In the genomic region with DNA sequence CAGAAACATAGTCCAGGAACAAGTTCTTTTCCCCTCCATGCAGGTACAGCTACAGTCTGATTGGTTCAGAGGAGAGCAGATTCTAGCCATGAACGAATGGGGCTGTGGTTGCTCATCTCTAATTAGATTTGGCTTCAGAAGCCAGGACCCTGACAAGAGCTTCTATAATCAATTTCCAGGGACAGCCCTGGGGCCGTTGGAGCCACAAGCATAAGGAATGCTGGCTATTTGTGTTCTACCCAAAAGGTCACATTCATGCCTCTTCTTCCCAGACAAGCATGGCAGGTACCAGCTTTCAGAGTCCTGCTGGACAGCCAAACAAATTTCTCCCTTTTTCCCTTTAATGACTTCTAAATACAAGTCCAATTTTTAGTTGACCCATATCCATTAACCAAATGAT, we compare ENCODE assay signal across 28 cellular contexts.
"Had no signal": no experiment of that assay in that cellular context is flagged by ENCODE, and none has a peak within 500 bp of the region (broad histone marks: within the 10 kb centered on the region; RNA-seq: fewer than 3 reads in every experiment).

No MANE protein-coding gene starts in this region.

- ATAC-seq: activated naive CD4-positive, alpha-beta T cell treated with anti-CD3 and anti-CD28 coated beads, Interleukin-2, amount 50 U/mL, for 72 hours; activated T-cell treated with anti-CD3 and anti-CD28 coated beads, Interleukin-2, amount 50 U/mL, for 72 hours; left lung; lower lobe of right lung; mucosa of descending colon; pancreas; stimulated activated naive B cell treated with anti-CD40 and anti-IgM and Interleukin-4, amounts not matched to agents 10 μg/mL and 1 μg/mL and 100 μg/mL, for 72 hours had no signal

- H3K27ac ChIP-seq: epithelial cell of prostate, esophagus squamous epithelium, left lung, lower lobe of right lung, neutrophil, pancreas, prostate gland, stomach, thyroid gland, upper lobe of left lung, vagina had no signal

- H3K9me3 Mint-ChIP-seq: nephron had no signal

- H3K27me3 ChIP-seq: esophagus squamous epithelium, left lung, neutrophil, pancreas, stomach, thyroid gland, upper lobe of left lung, vagina had no signal

- DNase-seq: activated CD4-positive, alpha-beta T cell treated with anti-CD3 and anti-CD28 coated beads for 4 hours; activated CD4-positive, alpha-beta T cell treated with anti-CD3 and anti-CD28 coated beads, Interleukin-2, amount 50 U/mL, for 4 hours; activated naive CD4-positive, alpha-beta T cell; activated T-cell treated with anti-CD3 and anti-CD28 coated beads for 4 hours; activated T-cell treated with anti-CD3 and anti-CD28 coated beads, Interleukin-2, amount 50 U/mL, for 72 hours; dermis blood vessel endothelial cell; effector CD4-positive, alpha-beta T cell; esophagus squamous epithelium; foreskin melanocyte; left lung; lower lobe of right lung; mucosa of descending colon; pancreas; stimulated activated CD4-positive, alpha-beta T cell treated with anti-CD3 and anti-CD28 coated beads, Interleukin-15, amount 100 ng/mL, for 24 hours; stimulated activated CD4-positive, alpha-beta T cell treated with anti-CD3 and anti-CD28 coated beads, Interleukin-2, amount 100 ng/mL, for 24 hours; stimulated activated naive B cell treated with anti-CD40 and anti-IgM and Interleukin-4, amounts not matched to agents 10 μg/mL and 1 μg/mL and 100 μg/mL, for 72 hours; stomach; thyroid gland; upper lobe of left lung had no signal

- H3K27ac Mint-ChIP-seq: activated naive CD4-positive, alpha-beta T cell treated with anti-CD3 and anti-CD28 coated beads, Interleukin-2, amount 50 U/mL, for 72 hours; activated T-cell treated with anti-CD3 and anti-CD28 coated beads, Interleukin-2, amount 50 U/mL, for 72 hours; nephron; stimulated activated naive B cell treated with anti-CD40 and anti-IgM and Interleukin-4, amounts not matched to agents 10 μg/mL and 1 μg/mL and 100 μg/mL, for 72 hours; T-helper 2 cell treated with Interferon-gamma antibody and Interleukin-4, amounts not matched to agents 5 μg/mL and 100 μg/mL, for 36 hours had no signal

- H3K27me3 Mint-ChIP-seq: stimulated activated naive B cell treated with anti-CD40 and anti-IgM and Interleukin-4, amounts not matched to agents 10 μg/mL and 1 μg/mL and 100 μg/mL, for 72 hours had no signal

- H3K4me1 ChIP-seq: esophagus squamous epithelium, left lung, lower lobe of right lung, pancreas, prostate gland, stomach, thyroid gland, upper lobe of left lung, vagina had no signal

- H3K4me3 ChIP-seq: esophagus squamous epithelium, left lung, lower lobe of right lung, mucosa of descending colon, pancreas, prostate gland, stomach, thyroid gland, upper lobe of left lung, vagina had no signal

- H3K36me3 ChIP-seq: esophagus squamous epithelium, left lung, lower lobe of right lung, neutrophil, pancreas, prostate gland, stomach, thyroid gland, upper lobe of left lung, vagina had no signal

- H3K9me3 ChIP-seq: esophagus squamous epithelium, left lung, lower lobe of right lung, mucosa of descending colon, neutrophil, pancreas, prostate gland, stomach, thyroid gland, upper lobe of left lung, vagina had no signal

- H3K4me3 Mint-ChIP-seq: activated T-cell treated with anti-CD3 and anti-CD28 coated beads, Interleukin-2, amount 50 U/mL, for 72 hours; nephron; stimulated activated naive B cell treated with anti-CD40 and anti-IgM and Interleukin-4, amounts not matched to agents 10 μg/mL and 1 μg/mL and 100 μg/mL, for 72 hours; T-helper 2 cell treated with Interferon-gamma antibody and Interleukin-4, amounts not matched to agents 5 μg/mL and 100 μg/mL, for 36 hours had no signal

- H3K4me1 Mint-ChIP-seq: stimulated activated naive B cell treated with anti-CD40 and anti-IgM and Interleukin-4, amounts not matched to agents 10 μg/mL and 1 μg/mL and 100 μg/mL, for 72 hours had no signal

- H3K36me3 Mint-ChIP-seq: activated naive CD4-positive, alpha-beta T cell treated with anti-CD3 and anti-CD28 coated beads, Interleukin-2, amount 50 U/mL, for 72 hours; stimulated activated naive B cell treated with anti-CD40 and anti-IgM and Interleukin-4, amounts not matched to agents 10 μg/mL and 1 μg/mL and 100 μg/mL, for 72 hours had no signal

- FAIRE-seq: colon, endometrium, pancreas had no signal
